In the genomic region with DNA sequence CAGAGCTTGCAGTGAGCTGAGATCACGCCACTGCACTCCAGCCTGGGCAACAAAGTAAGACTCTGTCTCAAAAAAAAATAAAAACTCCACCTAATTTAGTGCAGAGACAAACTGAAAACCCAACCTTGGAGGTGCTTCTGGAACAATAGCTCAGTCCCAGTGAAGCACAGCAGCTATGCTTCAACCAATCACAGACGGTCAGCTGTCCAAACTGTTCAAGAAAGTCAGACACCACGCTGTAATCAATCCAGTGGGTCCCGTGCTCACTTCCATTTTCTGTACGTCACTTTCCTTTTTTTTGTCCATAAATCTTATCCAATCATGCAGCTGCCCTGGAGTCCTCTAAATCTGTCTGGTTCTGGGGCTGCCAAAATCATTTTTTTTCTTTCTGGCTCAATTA, we compare ENCODE assay signal across 17 cellular contexts.
"Had no signal": no experiment of that assay in that cellular context is flagged by ENCODE, and none has a peak within 500 bp of the region (broad histone marks: within the 10 kb centered on the region; RNA-seq: fewer than 3 reads in every experiment).

No MANE protein-coding gene starts in this region.

- H3K9me3 ChIP-seq: colonic mucosa, esophagus squamous epithelium, gastroesophageal sphincter, right atrium auricular region had no signal

- H3K36me3 ChIP-seq: colonic mucosa, esophagus squamous epithelium, gastroesophageal sphincter, left ventricle myocardium inferior, right atrium auricular region had no signal

- H3K4me1 Mint-ChIP-seq: naive thymus-derived CD8-positive, alpha-beta T cell; neural crest cell had no signal

- H3K27ac ChIP-seq: colonic mucosa, esophagus squamous epithelium, gastroesophageal sphincter, left ventricle myocardium inferior, right atrium auricular region had no signal

- DNase-seq: colonic mucosa; dermis blood vessel endothelial cell; esophagus squamous epithelium; foreskin fibroblast; glutamatergic neuron; left ventricle myocardium inferior; mesendoderm; naive thymus-derived CD8-positive, alpha-beta T cell; posterior cingulate gyrus; stimulated activated CD4-positive, alpha-beta T cell treated with anti-CD3 and anti-CD28 coated beads, Interleukin-2, amount 100 ng/mL, for 48 hours; stimulated activated naive CD4-positive, alpha-beta T cell treated with Interleukin-2 at 50 U/mL for 16 hours had no signal

- H3K4me2 ChIP-seq: smooth muscle cell had no signal

- H3K27me3 Mint-ChIP-seq: type B pancreatic cell had no signal

- H3K27ac Mint-ChIP-seq: naive thymus-derived CD8-positive, alpha-beta T cell; type B pancreatic cell had no signal

- H3K27me3 ChIP-seq: colonic mucosa, esophagus squamous epithelium, gastroesophageal sphincter, right atrium auricular region had no signal

- H3K4me1 ChIP-seq: colonic mucosa, gastroesophageal sphincter, left ventricle myocardium inferior, right atrium auricular region had no signal

- H3K4me3 ChIP-seq: colonic mucosa, esophagus squamous epithelium, gastroesophageal sphincter, left ventricle myocardium inferior, lung, right atrium auricular region, smooth muscle cell had no signal

- H3K9me3 Mint-ChIP-seq: naive thymus-derived CD8-positive, alpha-beta T cell had no signal

- ATAC-seq: gastroesophageal sphincter; naive thymus-derived CD8-positive, alpha-beta T cell had no signal

- H3K4me3 Mint-ChIP-seq: naive thymus-derived CD8-positive, alpha-beta T cell; neural crest cell; type B pancreatic cell had no signal
